Comparison of ENCODE assay signal across 20 cellular contexts in the genomic region with DNA sequence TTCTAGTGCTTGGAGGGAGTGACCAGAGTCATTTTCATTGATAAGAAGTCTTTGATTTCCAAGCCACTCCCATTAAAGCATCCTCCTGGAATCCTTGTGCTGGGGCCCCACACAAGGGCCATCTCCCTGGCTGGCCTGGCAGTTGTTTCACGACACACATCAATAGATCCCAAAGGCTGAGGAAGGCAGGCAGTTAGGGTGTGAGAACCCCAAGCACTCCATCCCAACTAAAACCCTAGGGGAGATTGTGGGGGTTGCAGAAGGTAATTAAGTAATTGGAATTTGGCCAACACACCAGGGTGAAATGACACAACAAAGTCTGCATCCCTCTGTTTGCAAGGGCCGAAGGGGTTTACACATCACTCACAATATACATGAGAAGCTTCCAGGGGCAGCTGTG.
DNase-seq lines count a peak whose midpoint lies in the region; ATAC-seq and TF ChIP-seq lines count a peak whose summit lies in the region.
"Had no signal": no experiment of that assay in that cellular context is flagged by ENCODE, and none has a peak within 500 bp of the region (broad histone marks: within the 10 kb centered on the region; RNA-seq: fewer than 3 reads in every experiment).

No MANE protein-coding gene starts in this region.

- DNase-seq in ELF-1 (ENCODE audit: low read depth, low spot score) (peak; percentile 14), mesendoderm (peak; percentile 32), HT-29 (ENCODE audit: low spot score) (no peak)
- DNase-seq in NK-92 treated with Interleukin-12 subunit alpha and Interleukin-12 subunit beta, amount 100 ng/mL, for 24 hours (lab: John Stamatoyannopoulos, UW), result no peak
- DNase-seq: ACHN; BE2C; C1 segment of cervical spinal cord; CD4-positive, CD25-positive, alpha-beta regulatory T cell; DMS153; DMS79; GF-D8; GOT3; H9; KBM-7 had no signal

- no peaks in the 10 kb centered on the region for H3K79me2 ChIP-seq in mesendoderm (ENCODE audit: control insufficient read depth, insufficient read depth, low read length)

- H2AK5ac ChIP-seq in mesendoderm (ENCODE audit: low read length), result no peak overlapping the region

- H3K9ac ChIP-seq in HUES48 (ENCODE audit: low read depth, low read length), result no peak overlapping the region
- no peak overlapping the region for H3K9ac ChIP-seq in mesendoderm (ENCODE audit: low read length)

- H3K9me3 ChIP-seq in HUES48 (ENCODE audit: control insufficient read depth, insufficient read depth, low read length), result no peaks in the 10 kb centered on the region
- H3K9me3 ChIP-seq: BE2C had no signal

- peak overlapping the region; percentile 5 for H3K27ac ChIP-seq in HUES48 (ENCODE audit: low read depth, low read length)
- H3K27ac ChIP-seq in mesendoderm (ENCODE audit: low read depth, low read length), result no peak overlapping the region
- H3K27ac ChIP-seq: HL-60 had no signal

- H3K27me3 ChIP-seq in HUES48 (ENCODE audit: control insufficient read depth, insufficient read depth, low read length) (no peaks in the 10 kb centered on the region), mesendoderm (ENCODE audit: insufficient read depth, low read length, poor library complexity) (no peaks in the 10 kb centered on the region)
- H3K27me3 ChIP-seq: BE2C had no signal

- no peak overlapping the region for H3K4ac ChIP-seq in mesendoderm (ENCODE audit: low read depth, low read length)

- no peak overlapping the region for H2BK120ac ChIP-seq in mesendoderm (ENCODE audit: low read depth, low read length)

- no peaks in the 10 kb centered on the region for H3K36me3 ChIP-seq in HUES48 (ENCODE audit: control insufficient read depth, insufficient read depth, low read length)
- H3K36me3 ChIP-seq in mesendoderm (ENCODE audit: control insufficient read depth, insufficient read depth, low read length), result no peaks in the 10 kb centered on the region
- H3K36me3 ChIP-seq: BE2C had no signal

- H3K18ac ChIP-seq in mesendoderm (ENCODE audit: low read length), result no peak overlapping the region

- H3K4me1 ChIP-seq in HUES48 (ENCODE audit: control insufficient read depth, insufficient read depth, low read length) (no peaks in the 10 kb centered on the region; the same call in 1 of the 2 replicates), mesendoderm (ENCODE audit: control insufficient read depth, low read depth, low read length) (no peaks in the 10 kb centered on the region)
- H3K4me1 ChIP-seq: BE2C had no signal

- H3K4me2 ChIP-seq in mesendoderm (ENCODE audit: low read length), result no peak overlapping the region

- no peak overlapping the region for H2BK5ac ChIP-seq in mesendoderm (ENCODE audit: low read length)

- no peak for ATAC-seq in HG02840 (IDR thresholded peaks at IDR 0.05; ENCODE audit: low FRiP score, unreplicated experiment)
- no peak for ATAC-seq in SK-N-SH treated with all-trans-retinoic acid at 6 μM for 48 hours
- ATAC-seq: HepG2 had no signal

- no peak overlapping the region for H3K4me3 ChIP-seq in HUES48 (ENCODE audit: low read depth, low read length)
- H3K4me3 ChIP-seq in mesendoderm (ENCODE audit: low read length), result no peak overlapping the region

- no peak overlapping the region for H4K8ac ChIP-seq in mesendoderm (ENCODE audit: low read depth, low read length)

- no CpG with 5 or more reads among the region's 2 CpGs for WGBS in mesendoderm (ENCODE audit: extremely low coverage, insufficient coverage, low lambda C conversion rate)

- no peak overlapping the region for H4K5ac ChIP-seq in mesendoderm (ENCODE audit: low read length)

- H3K56ac ChIP-seq in mesendoderm (ENCODE audit: low read length), result no peak overlapping the region

- no peak overlapping the region for H3K23ac ChIP-seq in mesendoderm (ENCODE audit: low read length)

- H3K79me1 ChIP-seq in mesendoderm (ENCODE audit: low read length), result no peaks in the 10 kb centered on the region

- H2BK15ac ChIP-seq in mesendoderm (replicated peaks; ENCODE audit: low read depth), result no peak overlapping the region

TF ChIP-seq in PFSK-1, 5 proteins besides CTCF, POLR2A, EP300 and RAD21:
- TF ChIP-seq POLR2AphosphoS5 (IDR thresholded peaks at IDR 0.05; ENCODE audit: low read depth, low read length), result peak; percentile 60; the same call in 1 of the 2 replicates
- TF ChIP-seq, protein P1, sequence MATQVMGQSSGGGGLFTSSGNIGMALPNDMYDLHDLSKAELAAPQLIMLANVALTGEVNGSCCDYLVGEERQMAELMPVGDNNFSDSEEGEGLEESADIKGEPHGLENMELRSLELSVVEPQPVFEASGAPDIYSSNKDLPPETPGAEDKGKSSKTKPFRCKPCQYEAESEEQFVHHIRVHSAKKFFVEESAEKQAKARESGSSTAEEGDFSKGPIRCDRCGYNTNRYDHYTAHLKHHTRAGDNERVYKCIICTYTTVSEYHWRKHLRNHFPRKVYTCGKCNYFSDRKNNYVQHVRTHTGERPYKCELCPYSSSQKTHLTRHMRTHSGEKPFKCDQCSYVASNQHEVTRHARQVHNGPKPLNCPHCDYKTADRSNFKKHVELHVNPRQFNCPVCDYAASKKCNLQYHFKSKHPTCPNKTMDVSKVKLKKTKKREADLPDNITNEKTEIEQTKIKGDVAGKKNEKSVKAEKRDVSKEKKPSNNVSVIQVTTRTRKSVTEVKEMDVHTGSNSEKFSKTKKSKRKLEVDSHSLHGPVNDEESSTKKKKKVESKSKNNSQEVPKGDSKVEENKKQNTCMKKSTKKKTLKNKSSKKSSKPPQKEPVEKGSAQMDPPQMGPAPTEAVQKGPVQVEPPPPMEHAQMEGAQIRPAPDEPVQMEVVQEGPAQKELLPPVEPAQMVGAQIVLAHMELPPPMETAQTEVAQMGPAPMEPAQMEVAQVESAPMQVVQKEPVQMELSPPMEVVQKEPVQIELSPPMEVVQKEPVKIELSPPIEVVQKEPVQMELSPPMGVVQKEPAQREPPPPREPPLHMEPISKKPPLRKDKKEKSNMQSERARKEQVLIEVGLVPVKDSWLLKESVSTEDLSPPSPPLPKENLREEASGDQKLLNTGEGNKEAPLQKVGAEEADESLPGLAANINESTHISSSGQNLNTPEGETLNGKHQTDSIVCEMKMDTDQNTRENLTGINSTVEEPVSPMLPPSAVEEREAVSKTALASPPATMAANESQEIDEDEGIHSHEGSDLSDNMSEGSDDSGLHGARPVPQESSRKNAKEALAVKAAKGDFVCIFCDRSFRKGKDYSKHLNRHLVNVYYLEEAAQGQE (IDR thresholded peaks at IDR 0.05; ENCODE audit: insufficient read depth in 1 of 2, low read depth in 2 of 2, low read length in 2 of 2), result 0 out of 4 replicates have a peak, but pooled peaks of 1 of the 2 experiments have one; percentile 11
- TF ChIP-seq TAF1 (IDR thresholded peaks at IDR 0.05; ENCODE audit: borderline replicate concordance, insufficient read depth, low read length), result no peak
- TF ChIP-seq FOXP2 (optimal IDR thresholded peaks at IDR 0.05; ENCODE audit: borderline replicate concordance, extremely low read depth, extremely low read length, insufficient read depth), result no peak
- TF ChIP-seq SIN3A (IDR thresholded peaks at IDR 0.05; ENCODE audit: borderline replicate concordance, insufficient read depth, low read length), result no peak
TF ChIP-seq in PFSK-1: peak in this region for 2.

TF ChIP-seq in SK-N-SH treated with all-trans-retinoic acid at 6 μM for 48 hours, 23 proteins besides CTCF, POLR2A, EP300 and RAD21 (continues in another document):
- TF ChIP-seq PPARA (CRISPR knock-in tag; IDR thresholded peaks at IDR 0.05; ENCODE audit: borderline replicate concordance) (no peak), ISL1 (CRISPR knock-in tag; IDR thresholded peaks at IDR 0.05) (no peak), CSDC2 (CRISPR knock-in tag; IDR thresholded peaks at IDR 0.05) (no peak), ZFP30 (CRISPR knock-in tag; IDR thresholded peaks at IDR 0.05) (no peak)
- TF ChIP-seq, protein P2, sequence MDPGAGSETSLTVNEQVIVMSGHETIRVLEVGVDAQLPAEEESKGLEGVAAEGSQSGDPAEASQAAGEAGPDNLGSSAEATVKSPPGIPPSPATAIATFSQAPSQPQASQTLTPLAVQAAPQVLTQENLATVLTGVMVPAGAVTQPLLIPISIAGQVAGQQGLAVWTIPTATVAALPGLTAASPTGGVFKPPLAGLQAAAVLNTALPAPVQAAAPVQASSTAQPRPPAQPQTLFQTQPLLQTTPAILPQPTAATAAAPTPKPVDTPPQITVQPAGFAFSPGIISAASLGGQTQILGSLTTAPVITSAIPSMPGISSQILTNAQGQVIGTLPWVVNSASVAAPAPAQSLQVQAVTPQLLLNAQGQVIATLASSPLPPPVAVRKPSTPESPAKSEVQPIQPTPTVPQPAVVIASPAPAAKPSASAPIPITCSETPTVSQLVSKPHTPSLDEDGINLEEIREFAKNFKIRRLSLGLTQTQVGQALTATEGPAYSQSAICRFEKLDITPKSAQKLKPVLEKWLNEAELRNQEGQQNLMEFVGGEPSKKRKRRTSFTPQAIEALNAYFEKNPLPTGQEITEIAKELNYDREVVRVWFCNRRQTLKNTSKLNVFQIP (CRISPR knock-in tag; IDR thresholded peaks at IDR 0.05; ENCODE audit: borderline replicate concordance, low read depth), result no peak
- TF ChIP-seq, protein P3, sequence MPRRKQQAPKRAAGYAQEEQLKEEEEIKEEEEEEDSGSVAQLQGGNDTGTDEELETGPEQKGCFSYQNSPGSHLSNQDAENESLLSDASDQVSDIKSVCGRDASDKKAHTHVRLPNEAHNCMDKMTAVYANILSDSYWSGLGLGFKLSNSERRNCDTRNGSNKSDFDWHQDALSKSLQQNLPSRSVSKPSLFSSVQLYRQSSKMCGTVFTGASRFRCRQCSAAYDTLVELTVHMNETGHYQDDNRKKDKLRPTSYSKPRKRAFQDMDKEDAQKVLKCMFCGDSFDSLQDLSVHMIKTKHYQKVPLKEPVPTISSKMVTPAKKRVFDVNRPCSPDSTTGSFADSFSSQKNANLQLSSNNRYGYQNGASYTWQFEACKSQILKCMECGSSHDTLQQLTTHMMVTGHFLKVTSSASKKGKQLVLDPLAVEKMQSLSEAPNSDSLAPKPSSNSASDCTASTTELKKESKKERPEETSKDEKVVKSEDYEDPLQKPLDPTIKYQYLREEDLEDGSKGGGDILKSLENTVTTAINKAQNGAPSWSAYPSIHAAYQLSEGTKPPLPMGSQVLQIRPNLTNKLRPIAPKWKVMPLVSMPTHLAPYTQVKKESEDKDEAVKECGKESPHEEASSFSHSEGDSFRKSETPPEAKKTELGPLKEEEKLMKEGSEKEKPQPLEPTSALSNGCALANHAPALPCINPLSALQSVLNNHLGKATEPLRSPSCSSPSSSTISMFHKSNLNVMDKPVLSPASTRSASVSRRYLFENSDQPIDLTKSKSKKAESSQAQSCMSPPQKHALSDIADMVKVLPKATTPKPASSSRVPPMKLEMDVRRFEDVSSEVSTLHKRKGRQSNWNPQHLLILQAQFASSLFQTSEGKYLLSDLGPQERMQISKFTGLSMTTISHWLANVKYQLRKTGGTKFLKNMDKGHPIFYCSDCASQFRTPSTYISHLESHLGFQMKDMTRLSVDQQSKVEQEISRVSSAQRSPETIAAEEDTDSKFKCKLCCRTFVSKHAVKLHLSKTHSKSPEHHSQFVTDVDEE (CRISPR knock-in tag; IDR thresholded peaks at IDR 0.05), result no peak

Comparison
In these comparisons a context has a peak if more than half of its experiments do, and no peak if none do; other contexts are left out.
1. DNase-seq: peak in ELF-1 (single experiment) and mesendoderm (single experiment); none in NK-92 treated with Interleukin-12 subunit alpha and Interleukin-12 subunit beta, amount 100 ng/mL, for 24 hours (single experiment) and HT-29 (single experiment).